In the genomic region with DNA sequence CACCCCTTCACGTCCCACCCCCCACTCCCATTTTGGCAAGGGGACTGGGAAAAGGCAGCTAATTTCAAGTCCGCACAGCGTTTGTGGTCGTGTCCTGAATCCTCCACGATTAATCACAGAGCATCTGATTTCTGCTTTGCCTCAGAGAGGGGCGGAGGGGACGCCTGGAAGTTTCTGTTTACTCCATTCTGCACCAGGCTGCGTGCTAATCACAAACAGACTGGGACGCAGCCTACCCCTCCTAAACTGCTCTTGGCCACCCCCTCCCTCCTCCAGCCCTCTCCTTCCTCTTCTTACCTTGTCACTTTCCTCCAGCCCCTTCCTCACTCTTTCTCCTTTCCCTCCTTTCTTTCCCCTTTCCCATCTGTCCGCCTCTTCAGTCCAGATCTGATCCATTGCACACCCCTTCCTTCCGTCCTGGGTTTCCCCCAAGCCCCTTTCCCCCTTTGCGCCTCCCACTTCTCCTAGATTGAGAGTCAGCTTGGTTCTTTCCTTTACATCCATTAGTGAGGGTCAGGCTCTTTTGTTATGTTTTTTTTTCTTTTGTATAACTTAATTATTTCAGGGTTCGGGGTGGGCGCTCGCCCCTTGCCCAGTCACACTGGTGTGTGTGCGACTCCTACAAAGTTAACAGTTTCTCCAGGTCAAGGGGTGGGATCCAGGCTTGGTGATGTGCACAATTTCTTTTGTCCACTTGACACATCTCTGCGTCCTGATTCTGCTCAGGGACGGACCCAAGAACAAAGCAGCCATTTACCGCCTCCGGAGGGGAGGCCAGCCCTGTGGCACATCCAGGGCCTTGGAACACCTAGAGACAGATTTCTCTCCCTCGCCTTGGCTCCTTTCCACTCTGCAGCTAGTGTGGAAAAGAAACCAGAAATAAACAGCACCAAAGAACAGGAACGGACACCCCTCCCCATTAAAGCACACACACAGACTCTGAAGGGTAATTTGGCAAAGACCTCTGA, we compare ENCODE assay signal across 10 cellular contexts. TPM values are rescaled to one million over a fixed set of nuclear protein-coding genes. Genes with fewer than 3 reads are reported as not detected.
DNase-seq lines count a peak whose midpoint lies in the region; ATAC-seq and TF ChIP-seq lines count a peak whose summit lies in the region.
"Had no signal": no experiment of that assay in that cellular context is flagged by ENCODE, and none has a peak within 500 bp of the region (broad histone marks: within the 10 kb centered on the region; RNA-seq: fewer than 3 reads in every experiment).

No MANE protein-coding gene starts in this region.

- peaks cover 15% of the 10 kb centered on the region for H3K27me3 ChIP-seq in CD4-positive, CD25-positive, alpha-beta regulatory T cell (ENCODE audit: control insufficient read depth, insufficient read depth, low read length)
- no peaks in the 10 kb centered on the region for H3K27me3 ChIP-seq in parathyroid adenoma (ENCODE audit: control insufficient read depth, insufficient read depth, low read length)

- H3K36me3 Mint-ChIP-seq in CD4-positive, CD25-positive, alpha-beta regulatory T cell = no peaks in the 10 kb centered on the region
- H3K36me3 Mint-ChIP-seq in activated naive CD8-positive, alpha-beta T cell = no peaks in the 10 kb centered on the region

- H3K79me2 ChIP-seq in parathyroid adenoma = no peaks in the 10 kb centered on the region

- no peak for ATAC-seq in CD4-positive, CD25-positive, alpha-beta regulatory T cell (ENCODE audit: low read depth in 2 of 2)
- ATAC-seq in left cardiac atrium = peak; percentile 14 to 20
- no peak for ATAC-seq in HG03432 (IDR thresholded peaks at IDR 0.05; ENCODE audit: unreplicated experiment)

- peak overlapping the region in 3 of 4 donors; percentile 2 to 44 (median 7) for H3K4me3 Mint-ChIP-seq in CD4-positive, CD25-positive, alpha-beta regulatory T cell
- H3K4me3 Mint-ChIP-seq in activated naive CD8-positive, alpha-beta T cell = peak overlapping the region; percentile 52

- no peaks in the 10 kb centered on the region for H3K4me1 ChIP-seq in CD4-positive, CD25-positive, alpha-beta regulatory T cell (ENCODE audit: control insufficient read depth, insufficient read depth, low read length, poor library complexity, severe bottlenecking)
- no peaks in the 10 kb centered on the region for H3K4me1 ChIP-seq in parathyroid adenoma

- no peak overlapping the region for H3K4me2 ChIP-seq in parathyroid adenoma (ENCODE audit: low read length)

- no peak for TF ChIP-seq CTCF in parathyroid adenoma (IDR thresholded peaks at IDR 0.05)

- H3K9me3 Mint-ChIP-seq in CD4-positive, CD25-positive, alpha-beta regulatory T cell = peaks cover 0 to 3% (median 0%) of the 10 kb centered on the region in 7 donors
- no peaks in the 10 kb centered on the region for H3K9me3 Mint-ChIP-seq in activated naive CD8-positive, alpha-beta T cell (ENCODE audit: low read depth)

- peak overlapping the region; percentile 42 for H2AFZ ChIP-seq in parathyroid adenoma

- H3K27me3 Mint-ChIP-seq in CD4-positive, CD25-positive, alpha-beta regulatory T cell = peaks cover 51% of the 10 kb centered on the region
- H3K27me3 Mint-ChIP-seq in activated naive CD8-positive, alpha-beta T cell = peaks cover 26% of the 10 kb centered on the region

- DNase-seq in CD4-positive, CD25-positive, alpha-beta regulatory T cell = no peak
- DNase-seq in left cardiac atrium = no peak
- no peak for DNase-seq in NCI-H1105 treated with DMSO at 0.1 percent for 48 hours (lab: John Stamatoyannopoulos, UW)
- no peak for DNase-seq in NCI-H1417 treated with DMSO at 0.1 percent for 48 hours (lab: John Stamatoyannopoulos, UW)
- no peak for DNase-seq in NCI-H526 treated with DMSO at 0.1 percent for 48 hours (lab: John Stamatoyannopoulos, UW)

- H3K36me3 ChIP-seq in CD4-positive, CD25-positive, alpha-beta regulatory T cell (ENCODE audit: control insufficient read depth, insufficient read depth, low read length) = no peaks in the 10 kb centered on the region
- H3K36me3 ChIP-seq in parathyroid adenoma (ENCODE audit: control insufficient read depth, insufficient read depth, low read length) = no peaks in the 10 kb centered on the region

- H3K9me3 ChIP-seq in CD4-positive, CD25-positive, alpha-beta regulatory T cell (ENCODE audit: control insufficient read depth in 2 of 2, low read length in 2 of 2) = no peaks in the 10 kb centered on the region
- no peaks in the 10 kb centered on the region for H3K9me3 ChIP-seq in parathyroid adenoma (ENCODE audit: control insufficient read depth, low read length)

- intact Hi-C loops in left cardiac atrium (cut with DNase I) = no loop called here

- no peak overlapping the region for H3K27ac ChIP-seq in CD4-positive, CD25-positive, alpha-beta regulatory T cell (ENCODE audit: insufficient read depth, low read length, poor library complexity, severe bottlenecking)
- H3K27ac ChIP-seq in parathyroid adenoma = no peak overlapping the region

- no peak overlapping the region for H3K27ac Mint-ChIP-seq in CD4-positive, CD25-positive, alpha-beta regulatory T cell
- no peak overlapping the region for H3K27ac Mint-ChIP-seq in activated naive CD8-positive, alpha-beta T cell

- peaks cover 0 to 13% (median 4%) of the 10 kb centered on the region in 4 donors for H3K4me1 Mint-ChIP-seq in CD4-positive, CD25-positive, alpha-beta regulatory T cell
- peaks cover 21% of the 10 kb centered on the region for H3K4me1 Mint-ChIP-seq in activated naive CD8-positive, alpha-beta T cell (ENCODE audit: low read depth)

- H3K9ac ChIP-seq in parathyroid adenoma = no peak overlapping the region

- H3K4me3 ChIP-seq in CD4-positive, CD25-positive, alpha-beta regulatory T cell (ENCODE audit: low read depth, low read length) = no peak overlapping the region
- no peak overlapping the region for H3K4me3 ChIP-seq in parathyroid adenoma (ENCODE audit: low read depth, low read length)

RNA-seq across cellular contexts. Expression of gene RIPOR3, which starts 0.5 kb away (rescaled TPM):
- 0.69 TPM for total RNA-seq in CD4-positive, CD25-positive, alpha-beta regulatory T cell
- 1 to 10 TPM; 1.1 to 1.9 (median 1.4) TPM for polyA plus RNA-seq in CD4-positive, CD25-positive, alpha-beta regulatory T cell
- 1 to 10 TPM; 3.3 to 6.7 TPM for total RNA-seq in left cardiac atrium
- total RNA-seq: endothelial cell of umbilical vein; T-helper 2 cell treated with Interferon-gamma antibody and Interleukin-4, amounts not matched to agents 100 ng/mL and 5 ng/mL, for 36 hours had no signal
- polyA plus RNA-seq: endothelial cell of umbilical vein had no signal

RNA-seq across cellular contexts. Expression of gene PARD6B, which starts 39.5 kb away (rescaled TPM):
- 5.0 TPM for total RNA-seq in CD4-positive, CD25-positive, alpha-beta regulatory T cell
- polyA plus RNA-seq in CD4-positive, CD25-positive, alpha-beta regulatory T cell = 1 to 10 TPM in 3 of 4 donors, under 1 TPM in 1; 0.79 to 1.4 (median 1.2) TPM
- 1 to 10 TPM; 3.2 to 4.6 TPM for total RNA-seq in left cardiac atrium
- total RNA-seq: endothelial cell of umbilical vein had no signal

Comparison
In these comparisons a context has a peak if more than half of its experiments do, and no peak if none do; other contexts are left out.
1. ATAC-seq: peak in left cardiac atrium (2 of 2); none in CD4-positive, CD25-positive, alpha-beta regulatory T cell (0 of 2) and HG03432 (single experiment).